1 cellular context compared by ENCODE assay signal in the genomic region with DNA sequence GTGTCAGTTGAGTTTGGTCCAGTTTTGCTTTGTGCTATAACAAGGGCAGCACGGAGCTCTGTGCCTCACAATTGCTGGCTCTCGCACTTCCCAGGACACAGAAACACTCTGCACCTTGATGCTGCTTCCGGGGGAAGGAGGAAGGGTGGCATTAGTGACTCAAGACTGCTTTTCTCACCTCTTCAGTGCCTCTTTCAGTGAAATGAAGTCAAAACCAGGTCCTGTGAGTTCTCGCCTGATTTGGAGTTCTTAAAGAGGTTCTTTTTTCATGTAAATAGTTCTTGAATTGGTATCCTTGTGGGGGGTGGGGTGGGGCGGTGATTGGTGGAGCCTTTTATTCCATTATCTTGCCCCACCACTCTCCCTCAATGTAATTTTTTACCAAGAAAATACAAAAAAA.
TF ChIP-seq lines count a peak whose summit lies in the region.

No MANE protein-coding gene starts in this region.

TF ChIP-seq in GM23338, 12 proteins besides CTCF, POLR2A, EP300 and RAD21:
- TF ChIP-seq, protein P1, sequence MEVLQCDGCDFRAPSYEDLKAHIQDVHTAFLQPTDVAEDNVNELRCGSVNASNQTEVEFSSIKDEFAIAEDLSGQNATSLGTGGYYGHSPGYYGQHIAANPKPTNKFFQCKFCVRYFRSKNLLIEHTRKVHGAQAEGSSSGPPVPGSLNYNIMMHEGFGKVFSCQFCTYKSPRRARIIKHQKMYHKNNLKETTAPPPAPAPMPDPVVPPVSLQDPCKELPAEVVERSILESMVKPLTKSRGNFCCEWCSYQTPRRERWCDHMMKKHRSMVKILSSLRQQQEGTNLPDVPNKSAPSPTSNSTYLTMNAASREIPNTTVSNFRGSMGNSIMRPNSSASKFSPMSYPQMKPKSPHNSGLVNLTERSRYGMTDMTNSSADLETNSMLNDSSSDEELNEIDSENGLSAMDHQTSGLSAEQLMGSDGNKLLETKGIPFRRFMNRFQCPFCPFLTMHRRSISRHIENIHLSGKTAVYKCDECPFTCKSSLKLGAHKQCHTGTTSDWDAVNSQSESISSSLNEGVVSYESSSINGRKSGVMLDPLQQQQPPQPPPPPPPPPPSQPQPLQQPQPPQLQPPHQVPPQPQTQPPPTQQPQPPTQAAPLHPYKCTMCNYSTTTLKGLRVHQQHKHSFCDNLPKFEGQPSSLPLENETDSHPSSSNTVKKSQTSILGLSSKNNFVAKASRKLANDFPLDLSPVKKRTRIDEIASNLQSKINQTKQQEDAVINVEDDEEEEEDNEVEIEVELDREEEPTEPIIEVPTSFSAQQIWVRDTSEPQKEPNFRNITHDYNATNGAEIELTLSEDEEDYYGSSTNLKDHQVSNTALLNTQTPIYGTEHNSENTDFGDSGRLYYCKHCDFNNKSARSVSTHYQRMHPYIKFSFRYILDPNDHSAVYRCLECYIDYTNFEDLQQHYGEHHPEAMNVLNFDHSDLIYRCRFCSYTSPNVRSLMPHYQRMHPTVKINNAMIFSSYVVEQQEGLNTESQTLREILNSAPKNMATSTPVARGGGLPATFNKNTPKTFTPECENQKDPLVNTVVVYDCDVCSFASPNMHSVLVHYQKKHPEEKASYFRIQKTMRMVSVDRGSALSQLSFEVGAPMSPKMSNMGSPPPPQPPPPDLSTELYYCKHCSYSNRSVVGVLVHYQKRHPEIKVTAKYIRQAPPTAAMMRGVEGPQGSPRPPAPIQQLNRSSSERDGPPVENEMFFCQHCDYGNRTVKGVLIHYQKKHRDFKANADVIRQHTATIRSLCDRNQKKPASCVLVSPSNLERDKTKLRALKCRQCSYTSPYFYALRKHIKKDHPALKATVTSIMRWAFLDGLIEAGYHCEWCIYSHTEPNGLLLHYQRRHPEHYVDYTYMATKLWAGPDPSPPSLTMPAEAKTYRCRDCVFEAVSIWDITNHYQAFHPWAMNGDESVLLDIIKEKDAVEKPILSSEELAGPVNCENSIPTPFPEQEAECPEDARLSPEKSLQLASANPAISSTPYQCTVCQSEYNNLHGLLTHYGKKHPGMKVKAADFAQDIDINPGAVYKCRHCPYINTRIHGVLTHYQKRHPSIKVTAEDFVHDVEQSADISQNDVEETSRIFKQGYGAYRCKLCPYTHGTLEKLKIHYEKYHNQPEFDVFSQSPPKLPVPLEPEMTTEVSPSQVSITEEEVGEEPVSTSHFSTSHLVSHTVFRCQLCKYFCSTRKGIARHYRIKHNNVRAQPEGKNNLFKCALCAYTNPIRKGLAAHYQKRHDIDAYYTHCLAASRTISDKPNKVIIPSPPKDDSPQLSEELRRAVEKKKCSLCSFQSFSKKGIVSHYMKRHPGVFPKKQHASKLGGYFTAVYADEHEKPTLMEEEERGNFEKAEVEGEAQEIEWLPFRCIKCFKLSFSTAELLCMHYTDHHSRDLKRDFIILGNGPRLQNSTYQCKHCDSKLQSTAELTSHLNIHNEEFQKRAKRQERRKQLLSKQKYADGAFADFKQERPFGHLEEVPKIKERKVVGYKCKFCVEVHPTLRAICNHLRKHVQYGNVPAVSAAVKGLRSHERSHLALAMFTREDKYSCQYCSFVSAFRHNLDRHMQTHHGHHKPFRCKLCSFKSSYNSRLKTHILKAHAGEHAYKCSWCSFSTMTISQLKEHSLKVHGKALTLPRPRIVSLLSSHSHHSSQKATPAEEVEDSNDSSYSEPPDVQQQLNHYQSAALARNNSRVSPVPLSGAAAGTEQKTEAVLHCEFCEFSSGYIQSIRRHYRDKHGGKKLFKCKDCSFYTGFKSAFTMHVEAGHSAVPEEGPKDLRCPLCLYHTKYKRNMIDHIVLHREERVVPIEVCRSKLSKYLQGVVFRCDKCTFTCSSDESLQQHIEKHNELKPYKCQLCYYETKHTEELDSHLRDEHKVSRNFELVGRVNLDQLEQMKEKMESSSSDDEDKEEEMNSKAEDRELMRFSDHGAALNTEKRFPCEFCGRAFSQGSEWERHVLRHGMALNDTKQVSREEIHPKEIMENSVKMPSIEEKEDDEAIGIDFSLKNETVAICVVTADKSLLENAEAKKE (CRISPR knock-in tag; IDR thresholded peaks at IDR 0.05): no peak
- TF ChIP-seq, protein P2, sequence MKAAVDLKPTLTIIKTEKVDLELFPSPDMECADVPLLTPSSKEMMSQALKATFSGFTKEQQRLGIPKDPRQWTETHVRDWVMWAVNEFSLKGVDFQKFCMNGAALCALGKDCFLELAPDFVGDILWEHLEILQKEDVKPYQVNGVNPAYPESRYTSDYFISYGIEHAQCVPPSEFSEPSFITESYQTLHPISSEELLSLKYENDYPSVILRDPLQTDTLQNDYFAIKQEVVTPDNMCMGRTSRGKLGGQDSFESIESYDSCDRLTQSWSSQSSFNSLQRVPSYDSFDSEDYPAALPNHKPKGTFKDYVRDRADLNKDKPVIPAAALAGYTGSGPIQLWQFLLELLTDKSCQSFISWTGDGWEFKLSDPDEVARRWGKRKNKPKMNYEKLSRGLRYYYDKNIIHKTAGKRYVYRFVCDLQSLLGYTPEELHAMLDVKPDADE (IDR thresholded peaks at IDR 0.05): no peak
- no peak for TF ChIP-seq NANOG (IDR thresholded peaks at IDR 0.05; ENCODE audit: borderline replicate concordance)
- TF ChIP-seq POLR2AphosphoS5 (IDR thresholded peaks at IDR 0.05; ENCODE audit: low read depth): no peak
- no peak for TF ChIP-seq ZNF114 (CRISPR knock-in tag; IDR thresholded peaks at IDR 0.05)
TF ChIP-seq in GM23338: peak in this region for 0.
